Comparison of ENCODE assay signal across 20 cellular contexts in genomic region chr20:53202781-53203180, GRCh38.
DNase-seq lines count a peak whose midpoint lies in the region; ATAC-seq, FAIRE-seq and TF ChIP-seq lines count a peak whose summit lies in the region.
"Had no signal": no experiment of that assay in that cellular context is flagged by ENCODE, and none has a peak within 500 bp of the region (broad histone marks: within the 10 kb centered on the region; RNA-seq: fewer than 3 reads in every experiment).

No MANE protein-coding gene starts in this region.

- no peaks in the 10 kb centered on the region for H3K36me3 ChIP-seq in astrocyte (ENCODE audit: insufficient read depth, low read length)
- H3K36me3 ChIP-seq in sigmoid colon, result no peaks in the 10 kb centered on the region
- H3K36me3 ChIP-seq: uterus had no signal

- H3K27ac Mint-ChIP-seq in activated naive CD4-positive, alpha-beta T cell treated with anti-CD3 and anti-CD28 coated beads, Interleukin-2, amount 50 U/mL, for 72 hours, result peak overlapping the region in 1 of 2 donors; percentile 90
- no peak overlapping the region for H3K27ac Mint-ChIP-seq in astrocyte (ENCODE audit: unreplicated experiment)
- H3K27ac Mint-ChIP-seq: GM23338, naive B cell, T-cell had no signal

- H3K9me3 Mint-ChIP-seq in activated naive CD4-positive, alpha-beta T cell treated with anti-CD3 and anti-CD28 coated beads, Interleukin-2, amount 50 U/mL, for 72 hours, result peaks cover 0 to 4% of the 10 kb centered on the region in 2 donors
- H3K9me3 Mint-ChIP-seq in astrocyte (ENCODE audit: unreplicated experiment), result no peaks in the 10 kb centered on the region
- H3K9me3 Mint-ChIP-seq: GM23338, naive B cell, T-cell had no signal

- H3K27me3 Mint-ChIP-seq in astrocyte (ENCODE audit: low read depth, unreplicated experiment), result no peaks in the 10 kb centered on the region

- no peak overlapping the region for H3K9ac ChIP-seq in astrocyte (ENCODE audit: low read length)

- no peak for TF ChIP-seq CTCF in astrocyte (IDR thresholded peaks at IDR 0.05; ENCODE audit: insufficient read depth, low read depth, low read length)
- TF ChIP-seq CTCF in sigmoid colon (IDR thresholded peaks at IDR 0.05), result no peak

- FAIRE-seq in astrocyte (lab: Jason Lieb, UNC), result no peak

- intact Hi-C loops in sigmoid colon (cut with DNase I), result no loop called here

- no peak overlapping the region for H2AFZ ChIP-seq in astrocyte (ENCODE audit: low read depth, low read length)
- H2AFZ ChIP-seq: GM23338 had no signal

- H3K27me3 ChIP-seq in astrocyte (ENCODE audit: insufficient read depth, low read length) (no peaks in the 10 kb centered on the region), sigmoid colon (no peaks in the 10 kb centered on the region)
- H3K27me3 ChIP-seq: uterus had no signal

- H3K9me3 ChIP-seq in astrocyte (ENCODE audit: insufficient read depth, low read depth, low read length) (no peaks in the 10 kb centered on the region), sigmoid colon (no peaks in the 10 kb centered on the region)
- H3K9me3 ChIP-seq: uterus had no signal

- H3K4me3 Mint-ChIP-seq in astrocyte (ENCODE audit: unreplicated experiment), result no peak overlapping the region
- H3K4me3 Mint-ChIP-seq: GM23338, naive B cell, T-cell had no signal

- no peak for TF ChIP-seq POLR2A in sigmoid colon (IDR thresholded peaks at IDR 0.05)

- H3K4me1 Mint-ChIP-seq in astrocyte (ENCODE audit: low read depth, unreplicated experiment), result no peaks in the 10 kb centered on the region
- H3K4me1 Mint-ChIP-seq: naive B cell had no signal

- no peaks in the 10 kb centered on the region for H3K4me1 ChIP-seq in astrocyte (ENCODE audit: insufficient read depth, low read length)
- no peaks in the 10 kb centered on the region for H3K4me1 ChIP-seq in sigmoid colon
- H3K4me1 ChIP-seq: uterus had no signal

- no peak overlapping the region for H3K4me3 ChIP-seq in astrocyte (ENCODE audit: insufficient read depth, low read depth, low read length)
- H3K4me3 ChIP-seq in sigmoid colon, result no peak overlapping the region
- H3K4me3 ChIP-seq: GM23338, uterus had no signal

- peak; percentile 97 to 99 for ATAC-seq in activated naive CD4-positive, alpha-beta T cell treated with anti-CD3 and anti-CD28 coated beads, Interleukin-2, amount 50 U/mL, for 72 hours
- ATAC-seq: GM23338, Right ventricle myocardium inferior, T-cell had no signal

- H3K27ac ChIP-seq in astrocyte (ENCODE audit: low read depth, low read length), result no peak overlapping the region
- no peak overlapping the region for H3K27ac ChIP-seq in sigmoid colon
- H3K27ac ChIP-seq: uterus, VCaP had no signal

- TF ChIP-seq EP300 in sigmoid colon (IDR thresholded peaks at IDR 0.05), result no peak

- no peaks in the 10 kb centered on the region for H4K20me1 ChIP-seq in astrocyte (ENCODE audit: insufficient read depth, low read length)

- H3K4me2 ChIP-seq in astrocyte (ENCODE audit: low read length), result no peak overlapping the region
- H3K4me2 ChIP-seq: GM23338 had no signal

- peak in 1 of 2 donors; percentile 19 for DNase-seq in activated naive CD4-positive, alpha-beta T cell treated with anti-CD3 and anti-CD28 coated beads, Interleukin-2, amount 50 U/mL, for 72 hours (ENCODE audit: low spot score in 2 of 2)
- DNase-seq in activated naive CD4-positive, alpha-beta T cell treated with Interleukin-2 at 50 U/mL for 16 hours, result no peak
- DNase-seq in NCI-H1436 (lab: John Stamatoyannopoulos, UW) (peak; percentile 16), astrocyte (ENCODE audit: low read depth) (peak; percentile 54), superior temporal gyrus (ENCODE audit: extremely low spot score) (peak; percentile 18), NCI-H2081 treated with DMSO at 0.1 percent for 48 hours (lab: John Stamatoyannopoulos, UW) (no peak), sigmoid colon (no peak), NCI-H526 treated with DMSO at 0.1 percent for 48 hours (lab: John Stamatoyannopoulos, UW) (no peak)
- DNase-seq: activated CD8-positive, alpha-beta memory T cell treated with anti-CD3 and anti-CD28 coated beads for 24 hours; aorta; effector memory CD4-positive, alpha-beta T cell; EL; IMR-90; naive B cell; NCI-H2227 treated with DMSO at 0.1 percent for 48 hours; T-cell; uterus had no signal

- 80 to 87% methylated on average over 3 of the region's 3 CpGs for WGBS in sigmoid colon, 2 donors

- H3K79me2 ChIP-seq in astrocyte (ENCODE audit: insufficient read depth, low read length), result no peaks in the 10 kb centered on the region

- peaks cover 0 to 26% of the 10 kb centered on the region in 2 donors for H3K36me3 Mint-ChIP-seq in activated naive CD4-positive, alpha-beta T cell treated with anti-CD3 and anti-CD28 coated beads, Interleukin-2, amount 50 U/mL, for 72 hours
- H3K36me3 Mint-ChIP-seq in astrocyte (ENCODE audit: low read depth, unreplicated experiment), result no peaks in the 10 kb centered on the region
- H3K36me3 Mint-ChIP-seq: naive B cell, T-cell had no signal

Comparison
In these comparisons a context has a peak if more than half of its experiments do, and no peak if none do; other contexts are left out.
1. DNase-seq: peak in NCI-H1436 (single experiment), astrocyte (single experiment) and superior temporal gyrus (single experiment); none in activated naive CD4-positive, alpha-beta T cell treated with Interleukin-2 at 50 U/mL for 16 hours (single experiment), NCI-H2081 treated with DMSO at 0.1 percent for 48 hours (single experiment), sigmoid colon (single experiment) and NCI-H526 treated with DMSO at 0.1 percent for 48 hours (single experiment).